Comparison of ENCODE assay signal across 10 cellular contexts in genomic region chr2:59232394-59233165, GRCh38.
DNase-seq lines count a peak whose midpoint lies in the region; ATAC-seq lines count a peak whose summit lies in the region.
"Had no signal": no experiment of that assay in that cellular context is flagged by ENCODE, and none has a peak within 500 bp of the region (broad histone marks: within the 10 kb centered on the region; RNA-seq: fewer than 3 reads in every experiment).

No MANE protein-coding gene starts in this region.

- DNase-seq in NAMALWA (ENCODE audit: low spot score) (peak; percentile 59), KBM-7 (no peak), activated gamma-delta T cell treated with Interleukin-2 at 50 U/mL for 16 hours (no peak), GOT3 (lab: John Stamatoyannopoulos, UW) (no peak), NCI-H526 (lab: John Stamatoyannopoulos, UW) (no peak)
- DNase-seq: NCI-H1930, Peyer's patch had no signal

- in situ Hi-C loops in KBM-7 (cut with MboI; ENCODE audit: low pct_unique_long_range_greater_than_20kb, low sequenced_read_pairs) = no loop called here

- ATAC-seq in GM18502 (IDR thresholded peaks at IDR 0.05; ENCODE audit: poor library complexity, unreplicated experiment) (peak; percentile 86), GM21360 (IDR thresholded peaks at IDR 0.05; ENCODE audit: unreplicated experiment) (peak; percentile 94), HG02981 (IDR thresholded peaks at IDR 0.05; ENCODE audit: unreplicated experiment) (peak; percentile 89)
